16 cellular contexts compared by ENCODE assay signal in genomic region chr12:66314278-66314677, GRCh38.
"Had no signal": no experiment of that assay in that cellular context is flagged by ENCODE, and none has a peak within 500 bp of the region (broad histone marks: within the 10 kb centered on the region; RNA-seq: fewer than 3 reads in every experiment).

No MANE protein-coding gene starts in this region.

- H3K4me1 ChIP-seq: breast epithelium, esophagus muscularis mucosa, psoas muscle, upper lobe of right lung had no signal

- H3K27ac ChIP-seq: breast epithelium, esophagus muscularis mucosa, foreskin keratinocyte, psoas muscle, spleen, upper lobe of right lung had no signal

- H3K27me3 ChIP-seq: breast epithelium, esophagus muscularis mucosa, foreskin keratinocyte, spleen, upper lobe of right lung had no signal

- H3K4me3 Mint-ChIP-seq: nephron progenitor cell had no signal

- H3K36me3 ChIP-seq: breast epithelium had no signal

- H3K27ac Mint-ChIP-seq: activated naive CD4-positive, alpha-beta T cell treated with anti-CD3 and anti-CD28 coated beads, Interleukin-2, amount 50 U/mL, for 72 hours; activated T-helper 2 cell treated with anti-CD3 and anti-CD28 coated beads, Interferon-gamma antibody, Interleukin-2, Interleukin-4, amounts not matched to agents 10 μg/mL and 5 μg/mL and 100 μg/mL, durations not matched to agents 14 hours and 24 hours and 36 hours; nephron progenitor cell had no signal

- ATAC-seq: activated naive CD4-positive, alpha-beta T cell treated with anti-CD3 and anti-CD28 coated beads, Interleukin-2, amount 50 U/mL, for 72 hours; foreskin keratinocyte; psoas muscle; sciatic nerve; upper lobe of right lung had no signal

- H3K4me3 ChIP-seq: breast epithelium, esophagus muscularis mucosa, psoas muscle, spleen, upper lobe of right lung had no signal

- DNase-seq: activated CD4-positive, alpha-beta T cell treated with anti-CD3 and anti-CD28 coated beads, Interleukin-2, amount 50 U/mL, for 1 hour; activated CD4-positive, CD25-positive, alpha-beta regulatory T cell; anterior cingulate cortex; foreskin keratinocyte; head of caudate nucleus; nephron progenitor cell; psoas muscle; spleen; stimulated activated CD4-positive, alpha-beta T cell treated with anti-CD3 and anti-CD28 coated beads, Interleukin-1b, Interleukin-23, amount 100 ng/mL, for 48 hours; stimulated activated naive CD4-positive, alpha-beta T cell treated with Interleukin-2 at 50 U/mL for 16 hours; upper lobe of right lung had no signal

- H3K9me3 Mint-ChIP-seq: activated T-helper 2 cell treated with anti-CD3 and anti-CD28 coated beads, Interferon-gamma antibody, Interleukin-2, Interleukin-4, amounts not matched to agents 10 μg/mL and 5 μg/mL and 100 μg/mL, durations not matched to agents 14 hours and 24 hours and 36 hours; nephron progenitor cell had no signal

- H3K9me3 ChIP-seq: breast epithelium, esophagus muscularis mucosa, psoas muscle, spleen, upper lobe of right lung had no signal
